8 cellular contexts compared by ENCODE assay signal in genomic region chr6:5302995-5303622, GRCh38. TPM values are rescaled to one million over a fixed set of nuclear protein-coding genes. Genes with fewer than 3 reads are reported as not detected.
DNase-seq lines count a peak whose midpoint lies in the region; ATAC-seq and TF ChIP-seq lines count a peak whose summit lies in the region.

No MANE protein-coding gene starts in this region.

- no peaks in the 10 kb centered on the region for H3K36me3 Mint-ChIP-seq in activated B cell treated with CpG ODN at 0.5 μM for 24 hours (ENCODE audit: low read depth)

- ATAC-seq in GM21367 (IDR thresholded peaks at IDR 0.05; ENCODE audit: unreplicated experiment) = peak; percentile 61
- peak; percentile 70 for ATAC-seq in activated B cell treated with CpG ODN at 0.5 μM for 24 hours (ENCODE audit: low read depth)
- peak; percentile 94 for ATAC-seq in mucosa of descending colon

- 28 to 40% methylated on average over 10 of the region's 10 CpGs for WGBS in thyroid gland, 2 donors

- H3K27ac Mint-ChIP-seq in activated B cell treated with CpG ODN at 0.5 μM for 24 hours = peak overlapping the region; percentile 84

- CTCF ChIA-PET in activated B cell treated with CpG ODN at 0.5 μM for 24 hours (lab: Charles Lee) = interaction anchor here (0.6 to 4.2 kb wide), 33 partner anchors 10 to 246 kb away, joined by 3 to 93 read pairs (median 5); partner anchors contain the start of genes FARS2 and LYRM4

- H3K9me3 Mint-ChIP-seq in activated B cell treated with CpG ODN at 0.5 μM for 24 hours = no peaks in the 10 kb centered on the region

- H3K27me3 ChIP-seq in HL-60 (ENCODE audit: insufficient read depth, poor library complexity, severe bottlenecking) (no peaks in the 10 kb centered on the region), thyroid gland (no peaks in the 10 kb centered on the region)

- TF ChIP-seq CTCF in HL-60 (IDR thresholded peaks at IDR 0.05; ENCODE audit: insufficient read depth, low read length) (peak; percentile 63), activated B cell treated with CpG ODN at 0.5 μM for 24 hours (IDR thresholded peaks at IDR 0.05) (no peak), mucosa of descending colon (IDR thresholded peaks at IDR 0.05) (peak; percentile 54), thyroid gland (IDR thresholded peaks at IDR 0.05) (peak; percentile 27 to 85 (median 77))

- POLR2A ChIA-PET in activated B cell treated with CpG ODN at 0.5 μM for 24 hours (lab: Charles Lee) = interaction anchor here (1.0 to 2.8 kb wide), 9 partner anchors 12 to 159 kb away, joined by 4 to 37 read pairs (median 6); partner anchors contain the start of genes FARS2 and LYRM4

- TF ChIP-seq POLR2A in thyroid gland (IDR thresholded peaks at IDR 0.05) = no peak

- peaks cover 40% of the 10 kb centered on the region for H3K4me1 Mint-ChIP-seq in activated B cell treated with CpG ODN at 0.5 μM for 24 hours

- H3K4me3 Mint-ChIP-seq in activated B cell treated with CpG ODN at 0.5 μM for 24 hours = peak overlapping the region; percentile 77

- intact Hi-C loops in activated B cell treated with CpG ODN at 0.5 μM for 24 hours (cut with micrococcal nuclease) = loop anchor here (1.0 kb wide), 7 partner anchors 25 to 246 kb away; partner anchors contain the start of gene LYRM4
- intact Hi-C loops in mucosa of descending colon (cut with DNase I, micrococcal nuclease) = no loop called here
- intact Hi-C loops in thyroid gland (cut with DNase I) = loop anchor here (10.0 kb wide), 1 partner anchor 88 kb away; no protein-coding TSS in a partner anchor

- H3K4me3 ChIP-seq in HL-60 (replicated peaks; ENCODE audit: insufficient read depth, low read length) = no peak overlapping the region
- H3K4me3 ChIP-seq in mucosa of descending colon = no peak overlapping the region
- H3K4me3 ChIP-seq in thyroid gland (replicated peaks in 1 of 3) = no peak overlapping the region

- DNase-seq in DMS53 treated with DMSO at 0.1 percent for 48 hours (lab: John Stamatoyannopoulos, UW; ENCODE audit: unreplicated experiment) (peak; percentile 61), HL-60 (ENCODE audit: low read depth in 1 of 2, low spot score in 1 of 2) (peak in 1 of 2 experiments; percentile 69), activated B cell treated with CpG ODN at 0.5 μM for 24 hours (peak; percentile 40), cerebellum (ENCODE audit: low spot score) (peak; percentile 78), mucosa of descending colon (peak; percentile 51 to 77 (median 67)), thyroid gland (peak; percentile 87), pons (ENCODE audit: low spot score) (no peak)

- H3K27me3 Mint-ChIP-seq in activated B cell treated with CpG ODN at 0.5 μM for 24 hours = no peaks in the 10 kb centered on the region

- H3K27ac ChIP-seq in HL-60 (replicated peaks) (peak overlapping the region; percentile 4), thyroid gland (peak overlapping the region; percentile 34 to 62 (median 54))

- H3K4me1 ChIP-seq in mucosa of descending colon (ENCODE audit: low read depth) = peaks cover 4% of the 10 kb centered on the region
- peaks cover 14 to 19% of the 10 kb centered on the region in 2 donors for H3K4me1 ChIP-seq in thyroid gland

- H3K36me3 ChIP-seq in mucosa of descending colon (ENCODE audit: low read depth) (no peaks in the 10 kb centered on the region), thyroid gland (no peaks in the 10 kb centered on the region)

- H3K9me3 ChIP-seq in mucosa of descending colon = no peaks in the 10 kb centered on the region
- no peaks in the 10 kb centered on the region for H3K9me3 ChIP-seq in thyroid gland

RNA-seq across cellular contexts. Expression of gene FARS2, which starts 41.8 kb away (rescaled TPM):
- total RNA-seq in activated B cell treated with CpG ODN at 0.5 μM for 24 hours = 28.2 and 32.7 TPM in 2 replicates
- 29.2 TPM for total RNA-seq in cerebellum
- 10 to 100 TPM; 15.2 to 21.6 (median 17.2) TPM for total RNA-seq in mucosa of descending colon
- 10 to 100 TPM; 27.4 to 47.1 (median 34.2) TPM for total RNA-seq in thyroid gland

RNA-seq across cellular contexts. Expression of gene LYRM4, which starts 42.4 kb away (rescaled TPM):
- total RNA-seq in activated B cell treated with CpG ODN at 0.5 μM for 24 hours (51.2 and 52.2 TPM in 2 replicates), cerebellum (16.2 TPM), mucosa of descending colon (10 to 100 TPM; 13.6 to 19.8 (median 13.9) TPM), thyroid gland (10 to 100 TPM; 26.7 to 32.2 (median 29.5) TPM)

Comparison
In these comparisons a context has a peak if more than half of its experiments do, and no peak if none do; other contexts are left out.
1. intact Hi-C loops: an anchor here in activated B cell treated with CpG ODN at 0.5 μM for 24 hours (1.0 kb wide) and thyroid gland (10.0 kb wide); none called in mucosa of descending colon.